8 cellular contexts compared by ENCODE assay signal in genomic region chr6:33297406-33297955, GRCh38. TPM values are rescaled to one million over a fixed set of nuclear protein-coding genes. Genes with fewer than 3 reads are reported as not detected.
DNase-seq lines count a peak whose midpoint lies in the region; ATAC-seq and TF ChIP-seq lines count a peak whose summit lies in the region.

No MANE protein-coding gene starts in this region.

- H3K4me3 Mint-ChIP-seq in activated CD4-positive, alpha-beta T cell treated with anti-CD3 and anti-CD28 coated beads, Interleukin-2, amount 10 ng/mL, durations not matched to agents 7 days and 5 days, result peak overlapping the region; percentile 93

- H3K27me3 ChIP-seq in foreskin keratinocyte, result no peaks in the 10 kb centered on the region

- H3K4me1 ChIP-seq in foreskin keratinocyte, result no peaks in the 10 kb centered on the region

- DNase-seq in activated CD4-positive, alpha-beta T cell treated with anti-CD3 and anti-CD28 coated beads, Interleukin-2, amount 10 ng/mL, durations not matched to agents 7 days and 5 days, result no peak
- no peak for DNase-seq in activated CD4-positive, alpha-beta T cell treated with anti-CD3 and anti-CD28 coated beads for 1 hour
- DNase-seq in foreskin keratinocyte (peak in 1 of 2 donors; percentile 76), posterior vena cava (ENCODE audit: low spot score) (peak; percentile 81), COLO668 (lab: John Stamatoyannopoulos, UW; ENCODE audit: unreplicated experiment) (no peak), GM03348 (ENCODE audit: low spot score) (no peak)
- no peak for DNase-seq in stimulated activated CD8-positive, alpha-beta memory T cell treated with anti-CD3 and anti-CD28 coated beads, Interleukin-4, amount 100 ng/mL, for 48 hours

- CTCF ChIA-PET in activated CD4-positive, alpha-beta T cell treated with anti-CD3 and anti-CD28 coated beads, Interleukin-2, amount 10 ng/mL, durations not matched to agents 7 days and 5 days (lab: Charles Lee), result interaction anchor here (0.6 to 2.1 kb wide), 2 partner anchors 20 to 93 kb away, joined by 3 to 11 read pairs; partner anchors contain the start of gene B3GALT4

- H3K27me3 Mint-ChIP-seq in activated CD4-positive, alpha-beta T cell treated with anti-CD3 and anti-CD28 coated beads, Interleukin-2, amount 10 ng/mL, durations not matched to agents 7 days and 5 days, result no peaks in the 10 kb centered on the region

- H3K36me3 Mint-ChIP-seq in activated CD4-positive, alpha-beta T cell treated with anti-CD3 and anti-CD28 coated beads, Interleukin-2, amount 10 ng/mL, durations not matched to agents 7 days and 5 days (ENCODE audit: low read depth), result peaks cover 40% of the 10 kb centered on the region

- H3K4me1 Mint-ChIP-seq in activated CD4-positive, alpha-beta T cell treated with anti-CD3 and anti-CD28 coated beads, Interleukin-2, amount 10 ng/mL, durations not matched to agents 7 days and 5 days, result peaks cover 40% of the 10 kb centered on the region

- H3K27ac ChIP-seq in VCaP (peak overlapping the region; percentile 99), foreskin keratinocyte (no peak overlapping the region)

- POLR2A ChIA-PET in activated CD4-positive, alpha-beta T cell treated with anti-CD3 and anti-CD28 coated beads, Interleukin-2, amount 10 ng/mL, durations not matched to agents 7 days and 5 days (lab: Charles Lee), result no interaction called here

- no peak overlapping the region for H3K27ac Mint-ChIP-seq in activated CD4-positive, alpha-beta T cell treated with anti-CD3 and anti-CD28 coated beads, Interleukin-2, amount 10 ng/mL, durations not matched to agents 7 days and 5 days

- TF ChIP-seq CTCF in VCaP (conservative IDR thresholded peaks at IDR 0.05) (no peak), foreskin keratinocyte (conservative IDR thresholded peaks at IDR 0.05) (no peak)

- H3K9me3 Mint-ChIP-seq in activated CD4-positive, alpha-beta T cell treated with anti-CD3 and anti-CD28 coated beads, Interleukin-2, amount 10 ng/mL, durations not matched to agents 7 days and 5 days, result no peaks in the 10 kb centered on the region

- peak; percentile 49 for ATAC-seq in foreskin keratinocyte

- intact Hi-C loops in posterior vena cava (cut with DNase I), result no loop called here

RNA-seq across cellular contexts. Expression of gene RGL2, which starts 1.3 kb away (rescaled TPM):
- total RNA-seq in activated CD4-positive, alpha-beta T cell treated with anti-CD3 and anti-CD28 coated beads, Interleukin-2, amount 10 ng/mL, durations not matched to agents 7 days and 5 days, result 10 to 100 TPM; 52.6 to 52.8 TPM
- 30.4 and 31.0 TPM in 2 replicates for total RNA-seq in foreskin keratinocyte
- polyA plus RNA-seq in foreskin keratinocyte, result 23.1 and 24.4 TPM in 2 replicates
- 10 to 100 TPM; 52.4 to 52.8 TPM for total RNA-seq in posterior vena cava

RNA-seq across cellular contexts. Expression of gene PFDN6, which starts 8.1 kb away (rescaled TPM):
- 10 to 100 TPM; 57.0 to 67.2 TPM for total RNA-seq in activated CD4-positive, alpha-beta T cell treated with anti-CD3 and anti-CD28 coated beads, Interleukin-2, amount 10 ng/mL, durations not matched to agents 7 days and 5 days
- 76.8 and 89.5 TPM in 2 replicates for total RNA-seq in foreskin keratinocyte
- polyA plus RNA-seq in foreskin keratinocyte, result 169 TPM in 2 replicates
- total RNA-seq in posterior vena cava, result 10 to 100 TPM; 29.1 to 31.0 TPM

RNA-seq across cellular contexts. Expression of gene WDR46, which starts 8.4 kb away (rescaled TPM):
- total RNA-seq in activated CD4-positive, alpha-beta T cell treated with anti-CD3 and anti-CD28 coated beads, Interleukin-2, amount 10 ng/mL, durations not matched to agents 7 days and 5 days, result 10 to 100 TPM; 53.4 to 54.8 TPM
- total RNA-seq in foreskin keratinocyte, result 65.7 and 83.3 TPM in 2 replicates
- polyA plus RNA-seq in foreskin keratinocyte, result 73.1 and 79.0 TPM in 2 replicates
- 10 to 100 TPM; 31.7 to 40.3 TPM for total RNA-seq in posterior vena cava

RNA-seq across cellular contexts. Expression of gene TAPBP, which starts 16.4 kb away (rescaled TPM):
- 100 to 1,000 TPM; 246 to 263 TPM for total RNA-seq in activated CD4-positive, alpha-beta T cell treated with anti-CD3 and anti-CD28 coated beads, Interleukin-2, amount 10 ng/mL, durations not matched to agents 7 days and 5 days
- 87.4 and 105 TPM in 2 replicates for total RNA-seq in foreskin keratinocyte
- 61.7 and 64.0 TPM in 2 replicates for polyA plus RNA-seq in foreskin keratinocyte
- total RNA-seq in posterior vena cava, result 10 to 100 TPM; 57.7 to 65.8 TPM

RNA-seq across cellular contexts. Expression of gene ZBTB22, which starts 20.1 kb away (rescaled TPM):
- total RNA-seq in activated CD4-positive, alpha-beta T cell treated with anti-CD3 and anti-CD28 coated beads, Interleukin-2, amount 10 ng/mL, durations not matched to agents 7 days and 5 days, result 10 to 100 TPM; 15.8 to 16.9 TPM
- total RNA-seq in foreskin keratinocyte (9.5 and 10.9 TPM in 2 replicates), posterior vena cava (10 to 100 TPM; 15.7 to 17.0 TPM)
- 8.4 and 9.0 TPM in 2 replicates for polyA plus RNA-seq in foreskin keratinocyte
